ENCODE assay signal across 26 cellular contexts in the genomic region with DNA sequence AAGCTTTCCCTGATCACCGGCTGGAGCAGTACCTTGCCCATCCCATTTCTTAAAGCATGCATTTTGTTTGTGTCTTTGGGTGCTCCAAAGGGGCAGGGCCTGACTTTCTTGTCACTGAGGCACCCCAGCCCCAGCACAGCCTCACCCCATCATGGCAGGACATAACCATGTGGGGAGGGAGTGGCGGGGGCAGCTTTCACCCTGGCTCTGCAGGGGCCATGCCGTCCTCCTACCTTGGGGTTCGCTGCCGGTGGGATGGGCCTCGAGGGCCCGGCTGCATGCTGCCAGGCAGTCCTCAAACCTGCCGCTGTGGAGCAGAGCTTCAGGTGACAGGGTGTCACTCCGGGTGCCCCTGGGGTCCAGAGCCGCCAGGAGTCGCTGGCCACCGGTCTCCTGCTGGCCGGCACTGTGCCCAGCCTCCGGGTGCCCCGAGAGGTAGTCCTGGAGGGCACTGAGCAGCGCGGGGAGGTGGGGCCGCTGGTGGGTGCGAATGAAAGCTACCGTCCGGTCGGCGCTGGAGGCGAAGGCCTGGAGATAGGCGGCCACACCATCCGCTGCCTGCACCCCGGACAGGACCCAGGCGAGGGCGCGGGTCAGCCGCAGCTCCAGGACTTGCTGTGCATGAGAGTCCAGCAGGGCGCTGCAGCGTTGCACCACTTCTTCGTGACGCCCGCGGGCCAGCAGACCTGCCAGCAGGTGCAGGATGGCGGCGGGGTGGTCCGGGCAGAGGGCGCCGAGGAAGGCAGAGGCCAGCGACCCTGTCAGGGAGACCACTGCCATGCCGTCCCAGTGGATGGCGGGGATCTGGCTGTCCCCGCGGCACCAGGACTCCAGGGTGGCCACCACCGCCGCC. TPM values are rescaled to one million over a fixed set of nuclear protein-coding genes. Genes with fewer than 3 reads are reported as not detected.
A peak's percentile ranks its signal among the peaks of the same experiment; 100 is the strongest.
DNase-seq lines count a peak whose midpoint lies in the region; ATAC-seq and TF ChIP-seq lines count a peak whose summit lies in the region.
"Had no signal": no experiment of that assay in that cellular context is flagged by ENCODE, and none has a peak within 500 bp of the region (broad histone marks: within the 10 kb centered on the region; RNA-seq: fewer than 3 reads in every experiment).

No MANE protein-coding gene starts in this region.

- H4K20me1 ChIP-seq in GM23248 (ENCODE audit: insufficient read depth) = no peaks in the 10 kb centered on the region

- H3F3A ChIP-seq in GM23248 (ENCODE audit: insufficient read depth) = no peaks in the 10 kb centered on the region

- no peak overlapping the region for H3K27ac ChIP-seq in lower lobe of right lung
- H3K27ac ChIP-seq in GM23248 = no peak overlapping the region
- H3K27ac ChIP-seq: ascending aorta, C4-2B, colonic mucosa, epithelial cell of prostate, PC-9, tibial artery, VCaP had no signal

- intact Hi-C loops in Right ventricle myocardium superior (cut with DNase I) (no loop called here), cardiac septum (cut with DNase I) (loop anchor here (10.0 kb wide), 1 partner anchor 365 kb away; no protein-coding TSS in a partner anchor), lower lobe of right lung (cut with DNase I) (no loop called here)

- no peak for ATAC-seq in Right ventricle myocardium superior (ENCODE audit: poor library complexity)
- no peak for ATAC-seq in WTC11
- ATAC-seq in lower lobe of right lung = no peak
- no peak for ATAC-seq in stimulated activated naive B cell treated with anti-CD40 and anti-IgM and Interleukin-4, amounts not matched to agents 10 μg/mL and 1 μg/mL and 100 μg/mL, for 72 hours (replicated peaks)
- ATAC-seq: activated naive CD4-positive, alpha-beta T cell treated with anti-CD3 and anti-CD28 coated beads, Interleukin-2, amount 50 U/mL, for 72 hours; left lobe of liver had no signal

- H3K27me3 ChIP-seq in lower lobe of right lung (ENCODE audit: low read depth) (peaks cover 38% of the 10 kb centered on the region), GM23248 (replicated peaks; ENCODE audit: insufficient read depth) (no peaks in the 10 kb centered on the region)
- H3K27me3 ChIP-seq: ascending aorta, colonic mucosa had no signal

- no peaks in the 10 kb centered on the region for H3K4me1 ChIP-seq in lower lobe of right lung
- no peaks in the 10 kb centered on the region for H3K4me1 ChIP-seq in GM23248 (ENCODE audit: insufficient read depth)
- H3K4me1 ChIP-seq: ascending aorta, Caco-2, colonic mucosa had no signal

- H3K36me3 Mint-ChIP-seq in WTC11 = peaks cover 22% of the 10 kb centered on the region
- H3K36me3 Mint-ChIP-seq in stimulated activated naive B cell treated with anti-CD40 and anti-IgM and Interleukin-4, amounts not matched to agents 10 μg/mL and 1 μg/mL and 100 μg/mL, for 72 hours = no peaks in the 10 kb centered on the region

- H2AFZ ChIP-seq in GM23248 = no peak overlapping the region
- H2AFZ ChIP-seq: PC-9 had no signal

- H3K4me3 ChIP-seq in lower lobe of right lung = no peak overlapping the region
- H3K4me3 ChIP-seq in GM23248 = no peak overlapping the region
- H3K4me3 ChIP-seq: ascending aorta, colonic mucosa, PC-9, tibial artery had no signal

- POLR2A ChIA-PET in WTC11 (lab: Charles Lee) = no interaction called here

- CTCF ChIA-PET in WTC11 (lab: Charles Lee) = interaction anchor here (0.9 to 1.7 kb wide), 2 partner anchors 13 to 21 kb away, joined by 3 to 8 read pairs; no protein-coding TSS in a partner anchor

- peaks cover 30% of the 10 kb centered on the region for H3K9me3 Mint-ChIP-seq in WTC11
- peaks cover 4 to 9% of the 10 kb centered on the region in 2 donors for H3K9me3 Mint-ChIP-seq in stimulated activated naive B cell treated with anti-CD40 and anti-IgM and Interleukin-4, amounts not matched to agents 10 μg/mL and 1 μg/mL and 100 μg/mL, for 72 hours
- H3K9me3 Mint-ChIP-seq: activated naive CD4-positive, alpha-beta T cell treated with anti-CD3 and anti-CD28 coated beads, Interleukin-2, amount 50 U/mL, for 72 hours had no signal

- in situ Hi-C loops in GM23248 (cut with MboI) = no loop called here

- H3K9me2 ChIP-seq in GM23248 (ENCODE audit: insufficient read depth) = no peaks in the 10 kb centered on the region

- no peaks in the 10 kb centered on the region for H3K9me3 ChIP-seq in lower lobe of right lung
- no peaks in the 10 kb centered on the region for H3K9me3 ChIP-seq in GM23248 (ENCODE audit: low read depth)
- H3K9me3 ChIP-seq: Caco-2, colonic mucosa had no signal

- WGBS in GM23248 (ENCODE audit: low coverage in 1 of 2, low lambda C conversion rate in 2 of 2, missing lambda C conversion rate in 2 of 2), 2 experiments = 72 to 76% methylated on average over 43 to 47 of the region's 49 CpGs

- no peaks in the 10 kb centered on the region for H3K79me2 ChIP-seq in GM23248 (ENCODE audit: insufficient read depth)

- H3K27me3 Mint-ChIP-seq in WTC11 (ENCODE audit: low read depth) = peaks cover 8% of the 10 kb centered on the region
- H3K27me3 Mint-ChIP-seq in stimulated activated naive B cell treated with anti-CD40 and anti-IgM and Interleukin-4, amounts not matched to agents 10 μg/mL and 1 μg/mL and 100 μg/mL, for 72 hours = peaks cover 24 to 30% of the 10 kb centered on the region in 2 donors
- H3K27me3 Mint-ChIP-seq: activated CD4-positive, alpha-beta T cell treated with anti-CD3 and anti-CD28 coated beads, Interleukin-2, amount 10 ng/mL, durations not matched to agents 7 days and 5 days had no signal

- peak; percentile 24 for DNase-seq in Right ventricle myocardium superior
- DNase-seq in cardiac septum (ENCODE audit: low spot score) = no peak
- DNase-seq in WTC11 (ENCODE audit: low spot score) = peak; percentile 10
- peak; percentile 45 for DNase-seq in lower lobe of right lung
- no peak for DNase-seq in stimulated activated naive B cell treated with anti-CD40 and anti-IgM and Interleukin-4, amounts not matched to agents 10 μg/mL and 1 μg/mL and 100 μg/mL, for 72 hours
- DNase-seq in GM23248 = no peak
- DNase-seq in SHP77 treated with DMSO at 0.1 percent for 48 hours (lab: John Stamatoyannopoulos, UW) = no peak
- DNase-seq: activated CD4-positive, alpha-beta T cell treated with anti-CD3 and anti-CD28 coated beads, Interleukin-2, amount 10 ng/mL, durations not matched to agents 7 days and 5 days; Caco-2; colonic mucosa; DMS53; effector CD4-positive, alpha-beta T cell; H7; NCI-H2107; NCI-H345; PC-9; SHP77; small intestine had no signal

- H3K27ac Mint-ChIP-seq in WTC11 = no peak overlapping the region
- H3K27ac Mint-ChIP-seq in stimulated activated naive B cell treated with anti-CD40 and anti-IgM and Interleukin-4, amounts not matched to agents 10 μg/mL and 1 μg/mL and 100 μg/mL, for 72 hours = peak overlapping the region; percentile 63
- H3K27ac Mint-ChIP-seq: activated CD4-positive, alpha-beta T cell treated with anti-CD3 and anti-CD28 coated beads, Interleukin-2, amount 10 ng/mL, durations not matched to agents 7 days and 5 days; T-helper 2 cell treated with Interferon-gamma antibody and Interleukin-4, amounts not matched to agents 5 μg/mL and 100 μg/mL, for 36 hours had no signal

- no peak overlapping the region for H3K9ac ChIP-seq in GM23248

- no peak overlapping the region for H3K4me3 Mint-ChIP-seq in WTC11
- no peak overlapping the region for H3K4me3 Mint-ChIP-seq in stimulated activated naive B cell treated with anti-CD40 and anti-IgM and Interleukin-4, amounts not matched to agents 10 μg/mL and 1 μg/mL and 100 μg/mL, for 72 hours
- H3K4me3 Mint-ChIP-seq: activated CD4-positive, alpha-beta T cell treated with anti-CD3 and anti-CD28 coated beads, Interleukin-2, amount 10 ng/mL, durations not matched to agents 7 days and 5 days; T-helper 2 cell treated with Interferon-gamma antibody and Interleukin-4, amounts not matched to agents 5 μg/mL and 100 μg/mL, for 36 hours had no signal

- no peaks in the 10 kb centered on the region for H3K4me1 Mint-ChIP-seq in WTC11
- peaks cover 2 to 11% of the 10 kb centered on the region in 2 donors for H3K4me1 Mint-ChIP-seq in stimulated activated naive B cell treated with anti-CD40 and anti-IgM and Interleukin-4, amounts not matched to agents 10 μg/mL and 1 μg/mL and 100 μg/mL, for 72 hours

- H3K4me2 ChIP-seq in GM23248 (ENCODE audit: unreplicated experiment) = no peak overlapping the region
- H3K4me2 ChIP-seq: PC-9 had no signal

- TF ChIP-seq CTCF in WTC11 (IDR thresholded peaks at IDR 0.05) (no peak), lower lobe of right lung (IDR thresholded peaks at IDR 0.05) (no peak)

- H3K36me3 ChIP-seq in lower lobe of right lung (no peaks in the 10 kb centered on the region), GM23248 (ENCODE audit: low read depth) (no peaks in the 10 kb centered on the region)
- H3K36me3 ChIP-seq: ascending aorta, colonic mucosa, tibial artery had no signal

RNA-seq across cellular contexts. Expression of a gene that starts 1.5 kb away (rescaled TPM):
- total RNA-seq in Right ventricle myocardium superior (0.56 TPM), cardiac septum (0.35 TPM), WTC11 (2021) (0.39 to 0.61 TPM (median 0.44 TPM) in 3 replicates), lower lobe of right lung (2.6 TPM)
- 0.22 TPM in 1 of 2 replicates, not detected in the other for total RNA-seq in GM23248 (2014; rRNA removed; shearing (Covaris generic))
- 0.03 and 0.05 TPM in 2 replicates for polyA plus RNA-seq in GM23248 (2016; fragmentation: Nextera tagmentation; extraction: Ambion mirVana)

Comparison
In these comparisons a context has a peak if more than half of its experiments do, and no peak if none do; other contexts are left out.
1. DNase-seq: peak in Right ventricle myocardium superior (single experiment), WTC11 (single experiment) and lower lobe of right lung (single experiment); none in cardiac septum (single experiment), stimulated activated naive B cell treated with anti-CD40 and anti-IgM and Interleukin-4, amounts not matched to agents 10 μg/mL and 1 μg/mL and 100 μg/mL, for 72 hours (single experiment), GM23248 (single experiment) and SHP77 treated with DMSO at 0.1 percent for 48 hours (single experiment).